Comparison of ENCODE assay signal across 1 cellular context in genomic region chr7:17159500-17160037, GRCh38.
TF ChIP-seq lines count a peak whose summit lies in the region.

No MANE protein-coding gene starts in this region.

TF ChIP-seq in GM12878, 131 proteins besides CTCF, POLR2A, EP300 and RAD21 (continued from another document):
- TF ChIP-seq RELB (IDR thresholded peaks at IDR 0.05; ENCODE audit: low read depth) (peak; percentile 92), NFIC (IDR thresholded peaks at IDR 0.05; ENCODE audit: low read depth, low read length) (peak; percentile 96), ATF7 (IDR thresholded peaks at IDR 0.05; ENCODE audit: low read depth) (peak; percentile 72), JUND (IDR thresholded peaks at IDR 0.05; ENCODE audit: low read depth, low read length) (peak; percentile 86), ZSCAN29 (IDR thresholded peaks at IDR 0.05) (0 out of 2 replicates have a peak, but pooled peaks have one; percentile 68), BHLHE40 (IDR thresholded peaks at IDR 0.05; ENCODE audit: borderline replicate concordance in 1 of 2, low read depth in 2 of 2, low read length in 1 of 2) (peak in 1 of 2 experiments; percentile 23; a peak in 1 of 4 replicates), EED (IDR thresholded peaks at IDR 0.05; ENCODE audit: low read depth) (peak; percentile 73), BACH1 (IDR thresholded peaks at IDR 0.05; ENCODE audit: borderline replicate concordance) (no peak), ZNF217 (IDR thresholded peaks at IDR 0.05) (peak; percentile 97), SMARCA5 (IDR thresholded peaks at IDR 0.05) (peak; percentile 80; the same call in 1 of the 2 replicates), CREB1 (IDR thresholded peaks at IDR 0.05; ENCODE audit: low read depth) (peak; percentile 49; the same call in 1 of the 2 replicates), TAF1 (IDR thresholded peaks at IDR 0.05; ENCODE audit: borderline replicate concordance, low read depth, low read length) (no peak), SRF (IDR thresholded peaks at IDR 0.05; ENCODE audit: low read depth in 2 of 2, low read length in 2 of 2) (no peak), DPF2 (IDR thresholded peaks at IDR 0.05) (peak; percentile 75), TCF7 (IDR thresholded peaks at IDR 0.05; ENCODE audit: borderline replicate concordance) (peak; percentile 43; the same call in 1 of the 2 replicates), PKNOX1 (IDR thresholded peaks at IDR 0.05) (0 out of 2 replicates have a peak, but pooled peaks have one; percentile 51), CREM (IDR thresholded peaks at IDR 0.05; ENCODE audit: low read depth) (peak; percentile 65), TBL1XR1 (IDR thresholded peaks at IDR 0.05; ENCODE audit: low read depth, low read length) (peak; percentile 83), IRF4 (IDR thresholded peaks at IDR 0.05; ENCODE audit: low read depth, low read length) (peak; percentile 56; the same call in 1 of the 2 replicates), ESRRA (IDR thresholded peaks at IDR 0.05; ENCODE audit: low read length) (no peak), SKIL (IDR thresholded peaks at IDR 0.05; ENCODE audit: low read depth, poor library complexity, severe bottlenecking) (peak; percentile 99), RUNX3 (IDR thresholded peaks at IDR 0.05; ENCODE audit: low read length) (peak; percentile 82), CBFB (IDR thresholded peaks at IDR 0.05; ENCODE audit: low read depth) (0 out of 2 replicates have a peak, but pooled peaks have one; percentile 33), ZBED1 (IDR thresholded peaks at IDR 0.05; ENCODE audit: borderline replicate concordance) (peak; percentile 87; the same call in 1 of the 2 replicates), E2F4 (IDR thresholded peaks at IDR 0.05; ENCODE audit: low read depth, low read length) (no peak), ZNF622 (IDR thresholded peaks at IDR 0.05) (no peak), ZZZ3 (IDR thresholded peaks at IDR 0.05; ENCODE audit: control insufficient read depth, insufficient read length, low read depth) (no peak), MTA3 (IDR thresholded peaks at IDR 0.05; ENCODE audit: borderline replicate concordance, low read length) (peak; percentile 87; the same call in 1 of the 2 replicates)
